Comparison of ENCODE assay signal across 28 cellular contexts in the genomic region with DNA sequence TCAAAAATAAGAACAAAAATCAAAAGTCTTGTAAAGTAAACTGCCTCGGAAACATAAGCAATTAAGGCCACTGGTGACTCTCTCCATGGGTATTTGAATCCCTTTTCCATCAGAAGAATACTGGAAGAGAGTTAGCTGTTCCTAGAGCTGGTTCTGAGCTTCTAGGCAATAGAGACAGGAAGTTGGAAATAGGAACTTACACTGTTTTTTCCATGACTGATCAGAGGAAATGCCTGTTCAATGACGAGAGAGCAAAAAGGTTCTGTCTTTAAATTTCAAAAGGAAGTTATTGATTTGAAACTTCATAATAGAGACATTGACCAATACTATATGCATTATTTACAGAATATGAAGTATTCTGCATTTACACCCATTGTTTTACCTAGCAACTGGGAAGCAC.
"Had no signal": no experiment of that assay in that cellular context is flagged by ENCODE, and none has a peak within 500 bp of the region (broad histone marks: within the 10 kb centered on the region; RNA-seq: fewer than 3 reads in every experiment).

No MANE protein-coding gene starts in this region.

- H3K9me3 ChIP-seq: ascending aorta, breast epithelium, esophagus squamous epithelium, heart left ventricle had no signal

- H3K36me3 ChIP-seq: ascending aorta, breast epithelium, cardiac muscle cell, esophagus squamous epithelium, heart left ventricle had no signal

- DNase-seq: activated CD4-positive, alpha-beta memory T cell treated with anti-CD3 and anti-CD28 coated beads, Interleukin-2, amount 10 ng/mL, durations not matched to agents 7 days and 5 days; activated CD4-positive, alpha-beta T cell treated with anti-CD3 and anti-CD28 coated beads for 1 hour; activated CD4-positive, alpha-beta T cell treated with anti-CD3 and anti-CD28 coated beads for 4 hours; activated CD4-positive, alpha-beta T cell treated with anti-CD3 and anti-CD28 coated beads, Interleukin-2, amount 10 ng/mL, durations not matched to agents 7 days and 5 days; activated CD4-positive, alpha-beta T cell treated with anti-CD3 and anti-CD28 coated beads, Interleukin-2, amount 50 U/mL, for 4 hours; activated CD8-positive, alpha-beta memory T cell treated with anti-CD3 and anti-CD28 coated beads, Interleukin-2, amount 50 U/mL, for 48 hours; activated gamma-delta T cell; activated naive CD4-positive, alpha-beta T cell; activated naive CD4-positive, alpha-beta T cell treated with anti-CD3 and anti-CD28 coated beads, Interleukin-2, amount 10 ng/mL, durations not matched to agents 7 days and 5 days; activated naive CD8-positive, alpha-beta T cell treated with anti-CD3 and anti-CD28 coated beads, Interleukin-2, amount 10 ng/mL, durations not matched to agents 7 days and 5 days; activated T-cell treated with anti-CD3 and anti-CD28 coated beads for 4 hours; activated T-cell treated with anti-CD3 and anti-CD28 coated beads, Interleukin-2, amount 50 U/mL, for 24 hours; activated T-cell treated with anti-CD3 and anti-CD28 coated beads, Interleukin-2, amount 50 U/mL, for 72 hours; central memory CD4-positive, alpha-beta T cell; cerebellar nuclear complex; effector CD4-positive, alpha-beta T cell; esophagus squamous epithelium; foreskin fibroblast; glutamatergic neuron; heart left ventricle; T-helper 2 cell had no signal

- H3K4me3 ChIP-seq: ascending aorta, breast epithelium, cardiac muscle cell, coronary artery, esophagus squamous epithelium, heart left ventricle had no signal

- ATAC-seq: activated naive CD4-positive, alpha-beta T cell treated with anti-CD3 and anti-CD28 coated beads, Interleukin-2, amount 50 U/mL, for 72 hours; activated T-cell treated with anti-CD3 and anti-CD28 coated beads, Interleukin-2, amount 50 U/mL, for 72 hours; heart left ventricle; WTC11 had no signal

- H3K27ac ChIP-seq: ascending aorta, breast epithelium, cardiac muscle cell, coronary artery, esophagus squamous epithelium, heart left ventricle, VCaP had no signal

- H3K4me1 ChIP-seq: ascending aorta, breast epithelium, esophagus squamous epithelium, heart left ventricle had no signal

- H3K27me3 ChIP-seq: ascending aorta, cardiac muscle cell, esophagus squamous epithelium, heart left ventricle had no signal
